20 cellular contexts compared by ENCODE assay signal in the genomic region with DNA sequence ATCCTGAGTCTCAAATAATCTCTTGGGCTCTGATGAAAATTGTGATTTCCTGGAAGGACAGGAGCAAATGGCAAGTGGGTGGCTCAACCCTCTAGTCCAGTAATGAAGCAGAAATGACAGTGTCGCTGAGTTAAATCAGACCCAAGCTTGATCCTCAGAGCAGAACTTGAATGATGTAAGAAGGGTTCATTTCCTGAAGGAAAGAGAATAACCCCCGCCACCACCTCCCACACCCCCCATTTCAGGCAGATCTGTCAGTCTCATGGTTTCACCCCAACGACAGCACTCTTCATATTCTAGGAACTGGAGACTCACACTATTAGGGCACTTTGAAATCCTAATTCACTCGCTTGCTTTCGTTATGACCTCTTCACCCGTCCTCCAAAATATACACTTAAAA. TPM values are rescaled to one million over a fixed set of nuclear protein-coding genes. Genes with fewer than 3 reads are reported as not detected.
A peak's percentile ranks its signal among the peaks of the same experiment; 100 is the strongest.
DNase-seq lines count a peak whose midpoint lies in the region; ATAC-seq, FAIRE-seq and TF ChIP-seq lines count a peak whose summit lies in the region.
"Had no signal": no experiment of that assay in that cellular context is flagged by ENCODE, and none has a peak within 500 bp of the region (broad histone marks: within the 10 kb centered on the region; RNA-seq: fewer than 3 reads in every experiment).

No MANE protein-coding gene starts in this region.

- POLR2A ChIA-PET in activated CD4-positive, alpha-beta memory T cell treated with anti-CD3 and anti-CD28 coated beads for 36 hours (lab: Charles Lee), result no interaction called here
- POLR2A ChIA-PET in activated CD4-positive, alpha-beta memory T cell treated with anti-CD3 and anti-CD28 coated beads, Interleukin-2, amount 10 ng/mL, durations not matched to agents 7 days and 5 days (lab: Charles Lee), result interaction anchor here (2.0 kb wide), 1 partner anchor 10 kb away, joined by 4 read pairs; no protein-coding TSS in a partner anchor
- POLR2A ChIA-PET in H1 (lab: Charles Lee; ENCODE audit: partially characterized antibody), result no interaction called here

- no peak overlapping the region for H2BK12ac ChIP-seq in H1 (ENCODE audit: low read depth, low read length)

- H3K4ac ChIP-seq in H1 (replicated peaks; ENCODE audit: insufficient read length, low read depth, low read length), result no peak overlapping the region

- H4K91ac ChIP-seq in H1 (replicated peaks; ENCODE audit: insufficient read length, low read length), result no peak overlapping the region

- no peaks in the 10 kb centered on the region for H3K79me2 ChIP-seq in H1 (ENCODE audit: control insufficient read depth in 1 of 2, insufficient read depth in 2 of 2, low read length in 2 of 2)

- no peak overlapping the region for H3K4me3 Mint-ChIP-seq in activated CD4-positive, alpha-beta memory T cell treated with anti-CD3 and anti-CD28 coated beads for 36 hours
- no peak overlapping the region for H3K4me3 Mint-ChIP-seq in activated CD4-positive, alpha-beta memory T cell treated with anti-CD3 and anti-CD28 coated beads, Interleukin-2, amount 10 ng/mL, durations not matched to agents 7 days and 5 days
- H3K4me3 Mint-ChIP-seq in natural killer cell treated with Interleukin-12 subunit alpha and Interleukin-12 subunit beta and Interleukin-15 and Interleukin-18, amount 100 ng/mL, for 72 hours, result peak overlapping the region; percentile 24
- H3K4me3 Mint-ChIP-seq in natural killer cell, result no peak overlapping the region
- H3K4me3 Mint-ChIP-seq: CD14-positive monocyte had no signal

- TF ChIP-seq EP300 in H1 (IDR thresholded peaks at IDR 0.05; ENCODE audit: borderline replicate concordance in 1 of 2, low read depth in 2 of 2, low read length in 2 of 2), result no peak

- no peak overlapping the region for H3K9ac ChIP-seq in H1 (replicated peaks in 1 of 4; ENCODE audit: extremely low read depth in 1 of 4, low read depth in 3 of 4, low read length in 3 of 4)
- H3K9ac ChIP-seq: GM23248 had no signal

- H4K20me1 ChIP-seq in H1 (replicated peaks in 1 of 2; ENCODE audit: control insufficient read depth in 1 of 2, insufficient read depth in 2 of 2, low read length in 2 of 2), result peaks cover 0 to 3% of the 10 kb centered on the region in 2 experiments

- peaks cover 11% of the 10 kb centered on the region for H3K4me1 Mint-ChIP-seq in activated CD4-positive, alpha-beta memory T cell treated with anti-CD3 and anti-CD28 coated beads for 36 hours (ENCODE audit: low read depth)
- peaks cover 11% of the 10 kb centered on the region for H3K4me1 Mint-ChIP-seq in activated CD4-positive, alpha-beta memory T cell treated with anti-CD3 and anti-CD28 coated beads, Interleukin-2, amount 10 ng/mL, durations not matched to agents 7 days and 5 days
- H3K4me1 Mint-ChIP-seq in natural killer cell treated with Interleukin-12 subunit alpha and Interleukin-12 subunit beta and Interleukin-15 and Interleukin-18, amount 100 ng/mL, for 72 hours (ENCODE audit: low read depth in 2 of 2), result no peaks in the 10 kb centered on the region
- H3K4me1 Mint-ChIP-seq in natural killer cell, result no peaks in the 10 kb centered on the region
- H3K4me1 Mint-ChIP-seq: CD14-positive monocyte had no signal

- H2BK20ac ChIP-seq in H1 (ENCODE audit: low read length), result no peak overlapping the region

- no peak for TF ChIP-seq POLR2A in H1 (IDR thresholded peaks at IDR 0.05; ENCODE audit: control extremely low read depth in 1 of 2, low read depth in 2 of 2, low read length in 2 of 2)

- H3K27ac Mint-ChIP-seq in activated CD4-positive, alpha-beta memory T cell treated with anti-CD3 and anti-CD28 coated beads for 36 hours, result no peak overlapping the region
- no peak overlapping the region for H3K27ac Mint-ChIP-seq in activated CD4-positive, alpha-beta memory T cell treated with anti-CD3 and anti-CD28 coated beads, Interleukin-2, amount 10 ng/mL, durations not matched to agents 7 days and 5 days
- H3K27ac Mint-ChIP-seq in natural killer cell treated with Interleukin-12 subunit alpha and Interleukin-12 subunit beta and Interleukin-15 and Interleukin-18, amount 100 ng/mL, for 72 hours, result no peak overlapping the region
- H3K27ac Mint-ChIP-seq in natural killer cell, result no peak overlapping the region
- H3K27ac Mint-ChIP-seq: CD14-positive monocyte had no signal

- in situ Hi-C loops in GM13976 (cut with MboI; ENCODE audit: low sequenced_read_pairs, unreplicated experiment), result no loop called here

- no peak overlapping the region for H3K14ac ChIP-seq in H1 (ENCODE audit: insufficient read length)

- H3K36me3 Mint-ChIP-seq in activated CD4-positive, alpha-beta memory T cell treated with anti-CD3 and anti-CD28 coated beads for 36 hours, result peaks cover 3% of the 10 kb centered on the region
- H3K36me3 Mint-ChIP-seq in activated CD4-positive, alpha-beta memory T cell treated with anti-CD3 and anti-CD28 coated beads, Interleukin-2, amount 10 ng/mL, durations not matched to agents 7 days and 5 days (ENCODE audit: low read depth), result no peaks in the 10 kb centered on the region
- no peaks in the 10 kb centered on the region for H3K36me3 Mint-ChIP-seq in natural killer cell treated with Interleukin-12 subunit alpha and Interleukin-12 subunit beta and Interleukin-15 and Interleukin-18, amount 100 ng/mL, for 72 hours
- H3K36me3 Mint-ChIP-seq in natural killer cell, result no peaks in the 10 kb centered on the region

- H2AFZ ChIP-seq in H1 (ENCODE audit: low read length), result no peak overlapping the region
- H2AFZ ChIP-seq: GM23248 had no signal

- peaks cover 2 to 27% (median 8%) of the 10 kb centered on the region in 4 experiments; a peak in 6 of 8 replicates for H3K36me3 ChIP-seq in H1 (ENCODE audit: control insufficient read depth in 2 of 4, insufficient read depth in 4 of 4, low read length in 3 of 4)
- H3K36me3 ChIP-seq in BE2C, result no peaks in the 10 kb centered on the region; the same call in 1 of the 2 replicates
- H3K36me3 ChIP-seq: MG63 had no signal

- no peaks in the 10 kb centered on the region for H3K79me1 ChIP-seq in H1 (ENCODE audit: low read depth, low read length)

- H3K18ac ChIP-seq in H1 (ENCODE audit: extremely low read depth, low read length), result no peak overlapping the region

- CTCF ChIA-PET in activated CD4-positive, alpha-beta memory T cell treated with anti-CD3 and anti-CD28 coated beads for 36 hours (lab: Charles Lee), result no interaction called here
- CTCF ChIA-PET in activated CD4-positive, alpha-beta memory T cell treated with anti-CD3 and anti-CD28 coated beads, Interleukin-2, amount 10 ng/mL, durations not matched to agents 7 days and 5 days (lab: Charles Lee), result no interaction called here
- CTCF ChIA-PET in H1 (lab: Charles Lee; ENCODE audit: partially characterized antibody), result no interaction called here

- 98% methylated on average over 6 of the region's 6 CpGs; no CpG with 5 or more reads in 1 of the 2 experiments for WGBS in H1 (ENCODE audit: extremely low coverage in 1 of 2, insufficient coverage in 1 of 2, insufficient read length in 1 of 2, insufficient replicate concordance in 2 of 2, low coverage in 1 of 2, low lambda C conversion rate in 2 of 2, missing lambda C conversion rate in 1 of 2), 2 experiments

- no peaks in the 10 kb centered on the region for H3K27me3 Mint-ChIP-seq in activated CD4-positive, alpha-beta memory T cell treated with anti-CD3 and anti-CD28 coated beads for 36 hours
- H3K27me3 Mint-ChIP-seq in activated CD4-positive, alpha-beta memory T cell treated with anti-CD3 and anti-CD28 coated beads, Interleukin-2, amount 10 ng/mL, durations not matched to agents 7 days and 5 days, result no peaks in the 10 kb centered on the region
- H3K27me3 Mint-ChIP-seq in natural killer cell treated with Interleukin-12 subunit alpha and Interleukin-12 subunit beta and Interleukin-15 and Interleukin-18, amount 100 ng/mL, for 72 hours, result no peaks in the 10 kb centered on the region
- H3K27me3 Mint-ChIP-seq in natural killer cell (ENCODE audit: low read depth in 2 of 2), result no peaks in the 10 kb centered on the region

- no peak overlapping the region for H4K5ac ChIP-seq in H1 (ENCODE audit: insufficient read length, low read depth, low read length)

- no peak overlapping the region for H2AK5ac ChIP-seq in H1 (ENCODE audit: low read depth, low read length)

- no peaks in the 10 kb centered on the region for H3K23me2 ChIP-seq in H1 (ENCODE audit: low read depth, low read length)

- no peaks in the 10 kb centered on the region for H3K9me3 ChIP-seq in H1 (ENCODE audit: insufficient read depth in 2 of 2, low read depth in 1 of 2, low read length in 1 of 2)
- no peaks in the 10 kb centered on the region for H3K9me3 ChIP-seq in BE2C
- H3K9me3 ChIP-seq: HAP-1, MG63 had no signal

- H3K9me3 Mint-ChIP-seq in activated CD4-positive, alpha-beta memory T cell treated with anti-CD3 and anti-CD28 coated beads for 36 hours, result no peaks in the 10 kb centered on the region
- H3K9me3 Mint-ChIP-seq in activated CD4-positive, alpha-beta memory T cell treated with anti-CD3 and anti-CD28 coated beads, Interleukin-2, amount 10 ng/mL, durations not matched to agents 7 days and 5 days, result no peaks in the 10 kb centered on the region
- H3K9me3 Mint-ChIP-seq in natural killer cell treated with Interleukin-12 subunit alpha and Interleukin-12 subunit beta and Interleukin-15 and Interleukin-18, amount 100 ng/mL, for 72 hours, result no peaks in the 10 kb centered on the region
- no peaks in the 10 kb centered on the region for H3K9me3 Mint-ChIP-seq in natural killer cell

- no peak overlapping the region for H2BK15ac ChIP-seq in H1 (ENCODE audit: low read length)

- intact Hi-C loops in activated CD4-positive, alpha-beta memory T cell treated with anti-CD3 and anti-CD28 coated beads for 36 hours (cut with micrococcal nuclease), result no loop called here
- intact Hi-C loops in natural killer cell (cut with micrococcal nuclease), result no loop called here

- DNase-seq in activated CD4-positive, alpha-beta memory T cell treated with anti-CD3 and anti-CD28 coated beads for 36 hours, result peak; percentile 45
- no peak for DNase-seq in activated CD4-positive, alpha-beta memory T cell treated with anti-CD3 and anti-CD28 coated beads, Interleukin-2, amount 10 ng/mL, durations not matched to agents 7 days and 5 days
- DNase-seq in natural killer cell treated with Interleukin-12 subunit alpha and Interleukin-12 subunit beta and Interleukin-15 and Interleukin-18, amount 100 ng/mL, for 72 hours (ENCODE audit: low spot score), result no peak
- DNase-seq in natural killer cell, result no peak
- DNase-seq in H1 (ENCODE audit: low read depth in 1 of 2, low spot score in 2 of 2), result no peak
- no peak for DNase-seq in GM13976 (ENCODE audit: low spot score)
- no peak for DNase-seq in BE2C
- DNase-seq: GM23248, Kasumi-1, MG63, NCI-H1694 treated with DMSO at 0.1 percent for 48 hours, NCI-H2081 treated with DMSO at 0.1 percent for 48 hours, NCI-H446, NCI-H526, RPMI8226, SHP77 had no signal

- no peak overlapping the region for H2BK5ac ChIP-seq in H1 (ENCODE audit: low read depth, low read length)

- H3K27ac ChIP-seq in H1 (ENCODE audit: low read depth, low read length), result 0 out of 2 replicates have a peak overlapping the region, but pooled peaks have one; percentile 7
- H3K27ac ChIP-seq: GM23248 had no signal

- FAIRE-seq in H1 (lab: Jason Lieb, UNC), result no peak
- FAIRE-seq: G401.6 had no signal

- no peak overlapping the region for H3K4me3 ChIP-seq in H1 (ENCODE audit: extremely low read depth in 1 of 4, insufficient read depth in 2 of 4, low read depth in 3 of 4, low read length in 4 of 4)
- H3K4me3 ChIP-seq in BE2C (ENCODE audit: low read depth, low read length), result no peak overlapping the region
- H3K4me3 ChIP-seq: GM23248, HAP-1, MG63 had no signal

- no peak for TF ChIP-seq RAD21 in H1 (IDR thresholded peaks at IDR 0.05 in 1 of 2, conservative IDR thresholded peaks at IDR 0.05 in 1 of 2; ENCODE audit: low read depth in 2 of 2, low read length in 2 of 2)

- no peak overlapping the region for H4K8ac ChIP-seq in H1 (ENCODE audit: extremely low read depth, insufficient read depth, low read length)

- no peak overlapping the region for H3K4me2 ChIP-seq in H1 (ENCODE audit: insufficient read depth in 1 of 2, low read depth in 2 of 2, low read length in 2 of 2)

- no peak overlapping the region for H3K56ac ChIP-seq in H1 (replicated peaks; ENCODE audit: insufficient read length, low read depth, low read length)

- no peak overlapping the region for H2BK120ac ChIP-seq in H1 (replicated peaks; ENCODE audit: low read depth, low read length)

- H3K27me3 ChIP-seq in H1 (replicated peaks in 1 of 4; ENCODE audit: control insufficient read depth in 3 of 4, extremely low read depth in 1 of 4, insufficient read depth in 3 of 4, low read length in 3 of 4), result no peaks in the 10 kb centered on the region
- no peaks in the 10 kb centered on the region for H3K27me3 ChIP-seq in BE2C

- 0 out of 7 replicates have a peak, but pooled peaks cover 0 to 2% (median 0%) of the 10 kb centered on the region in 4 experiments for H3K4me1 ChIP-seq in H1 (replicated peaks in 1 of 4; ENCODE audit: control insufficient read depth in 3 of 4, insufficient read depth in 4 of 4, low read length in 3 of 4)
- H3K4me1 ChIP-seq in BE2C, result no peaks in the 10 kb centered on the region
- H3K4me1 ChIP-seq: HAP-1 had no signal

- no peak overlapping the region for H3K23ac ChIP-seq in H1 (ENCODE audit: insufficient read length)

- no peak for TF ChIP-seq CTCF in natural killer cell (IDR thresholded peaks at IDR 0.05)
- TF ChIP-seq CTCF in H1 (IDR thresholded peaks at IDR 0.05; ENCODE audit: control extremely low read depth in 1 of 3, insufficient read depth in 1 of 3, low read depth in 1 of 3, low read length in 3 of 3), result no peak
- no peak for TF ChIP-seq CTCF in GM13976 (IDR thresholded peaks at IDR 0.05; ENCODE audit: borderline replicate concordance, control extremely low read depth, extremely low read depth, insufficient read depth, missing control alignments)
- no peak for TF ChIP-seq CTCF in BE2C (IDR thresholded peaks at IDR 0.05; ENCODE audit: low read depth, low read length)

- ATAC-seq in natural killer cell treated with Interleukin-12 subunit alpha and Interleukin-12 subunit beta and Interleukin-15 and Interleukin-18, amount 100 ng/mL, for 72 hours, result peak in 1 of 2 donors; percentile 75
- ATAC-seq in natural killer cell (no peak), GM21576 (IDR thresholded peaks at IDR 0.05; ENCODE audit: unreplicated experiment) (no peak)

RNA-seq across cellular contexts. Expression of a gene that starts 49.1 kb away (rescaled TPM):
- total RNA-seq in activated CD4-positive, alpha-beta memory T cell treated with anti-CD3 and anti-CD28 coated beads for 36 hours, result 10 to 100 TPM; 37.8 to 38.7 TPM
- 10 to 100 TPM; 43.7 to 45.0 TPM for total RNA-seq in activated CD4-positive, alpha-beta memory T cell treated with anti-CD3 and anti-CD28 coated beads, Interleukin-2, amount 10 ng/mL, durations not matched to agents 7 days and 5 days
- 10 to 100 TPM; 37.2 to 38.8 TPM for total RNA-seq in natural killer cell treated with Interleukin-12 subunit alpha and Interleukin-12 subunit beta and Interleukin-15 and Interleukin-18, amount 100 ng/mL, for 72 hours
- 10 to 100 TPM; 27.7 to 32.6 (median 27.8) TPM for total RNA-seq in natural killer cell
- 41.3 and 42.8 TPM in 2 replicates for total RNA-seq in H1 (2021; fragmentation: NEBNext Ultra II Directional; extraction: Animal tissue kit (Norgen Biotek cat#: 25700))
- 5.5 and 7.2 TPM in 2 replicates for polyA plus RNA-seq in H1 (2011; rRNA removed)
- 6.8 TPM for polyA plus RNA-seq in H1 (2011; cell fraction: cytosol; rRNA removed)
- polyA plus RNA-seq in H1 (2011; cell fraction: nucleus; rRNA removed), result 10.4 TPM
- 10.0 to 15.1 TPM (median 12.2 TPM) in 4 replicates for polyA plus RNA-seq in H1 (2012, experiment 1 of 2)
- 0.45 TPM for polyA plus RNA-seq in H1 (2012, experiment 2 of 2)
- 13.3 TPM for polyA plus RNA-seq in H1 (2013, experiment 1 of 2)
- polyA plus RNA-seq in H1 (2013, experiment 2 of 2), result 12.7 TPM
- polyA minus RNA-seq in H1 (2011; rRNA and poly(A)+ RNA removed), result 21.8 and 32.7 TPM in 2 replicates
- polyA minus RNA-seq in H1 (2011; cell fraction: cytosol; rRNA and poly(A)+ RNA removed), result 17.3 TPM
- polyA minus RNA-seq in H1 (2011; cell fraction: nucleus; rRNA and poly(A)+ RNA removed), result 22.8 TPM
- polyA plus RNA-seq in BE2C (2012; ENCODE audit: insufficient read depth, insufficient read length, low read depth), result 9.9 TPM

RNA-seq across cellular contexts. Expression of a gene that starts 54.9 kb away (rescaled TPM):
- total RNA-seq in activated CD4-positive, alpha-beta memory T cell treated with anti-CD3 and anti-CD28 coated beads for 36 hours, result 1 to 10 TPM; 5.3 to 5.4 TPM
- 10 to 100 TPM; 10.3 to 10.7 TPM for total RNA-seq in activated CD4-positive, alpha-beta memory T cell treated with anti-CD3 and anti-CD28 coated beads, Interleukin-2, amount 10 ng/mL, durations not matched to agents 7 days and 5 days
- total RNA-seq in natural killer cell treated with Interleukin-12 subunit alpha and Interleukin-12 subunit beta and Interleukin-15 and Interleukin-18, amount 100 ng/mL, for 72 hours, result 1 to 10 TPM in 1 of 2 donors, under 1 TPM in 1; 0.93 to 2.5 TPM
- total RNA-seq in natural killer cell, result 1 to 10 TPM; 4.4 to 6.8 (median 5.1) TPM
- total RNA-seq in H1 (2021; fragmentation: NEBNext Ultra II Directional; extraction: Animal tissue kit (Norgen Biotek cat#: 25700)), result 58.1 and 58.8 TPM in 2 replicates
- 13.4 and 19.8 TPM in 2 replicates for polyA plus RNA-seq in H1 (2011; rRNA removed)
- polyA plus RNA-seq in H1 (2011; cell fraction: cytosol; rRNA removed), result 15.9 TPM
- polyA plus RNA-seq in H1 (2011; cell fraction: nucleus; rRNA removed), result 15.7 TPM
- polyA plus RNA-seq in H1 (2012, experiment 1 of 2), result 31.8 to 45.5 TPM (median 37.5 TPM) in 4 replicates
- 41.8 TPM for polyA plus RNA-seq in H1 (2012, experiment 2 of 2)
- polyA plus RNA-seq in H1 (2013, experiment 1 of 2), result 26.2 TPM
- 26.2 TPM for polyA plus RNA-seq in H1 (2013, experiment 2 of 2)
- polyA minus RNA-seq in H1 (2011; rRNA and poly(A)+ RNA removed), result 22.5 and 25.9 TPM in 2 replicates
- 36.0 TPM for polyA minus RNA-seq in H1 (2011; cell fraction: cytosol; rRNA and poly(A)+ RNA removed)
- 20.8 TPM for polyA minus RNA-seq in H1 (2011; cell fraction: nucleus; rRNA and poly(A)+ RNA removed)
- polyA plus RNA-seq in BE2C (2012; ENCODE audit: insufficient read depth, insufficient read length, low read depth), result 28.2 TPM
